ENCODE assay signal across 9 cellular contexts in genomic region chr1:10867138-10867721, GRCh38.
DNase-seq lines count a peak whose midpoint lies in the region; ATAC-seq and TF ChIP-seq lines count a peak whose summit lies in the region.
"Had no signal": no experiment of that assay in that cellular context is flagged by ENCODE, and none has a peak within 500 bp of the region (broad histone marks: within the 10 kb centered on the region; RNA-seq: fewer than 3 reads in every experiment).

No MANE protein-coding gene starts in this region.

- peak overlapping the region; percentile 40 for H3K9ac ChIP-seq in HCT116 (ENCODE audit: low read length)
- no peak overlapping the region for H3K9ac ChIP-seq in trophoblast cell (ENCODE audit: low read length)

- no peak overlapping the region for H4K8ac ChIP-seq in trophoblast cell (ENCODE audit: low read depth, low read length)

- H3K9me2 ChIP-seq in HCT116 (ENCODE audit: insufficient read depth) = no peaks in the 10 kb centered on the region

- no peak overlapping the region for H2AK5ac ChIP-seq in trophoblast cell (ENCODE audit: low read length)

- TF ChIP-seq POLR2A in HCT116 (IDR thresholded peaks at IDR 0.05; ENCODE audit: borderline replicate concordance, extremely low read depth, insufficient read depth, insufficient read length) (no peak), upper lobe of left lung (IDR thresholded peaks at IDR 0.05) (no peak)

- H2BK120ac ChIP-seq in trophoblast cell (ENCODE audit: insufficient read depth, low read length, poor library complexity) = no peak overlapping the region

- no peaks in the 10 kb centered on the region for H3K36me3 Mint-ChIP-seq in CD4-positive, alpha-beta T cell (ENCODE audit: low read depth)

- CTCF ChIA-PET in CD4-positive, alpha-beta T cell (lab: Charles Lee) = interaction anchor here (1.2 to 1.6 kb wide), 2 partner anchors 12 to 361 kb away, joined by 3 read pairs; no protein-coding TSS in a partner anchor
- CTCF ChIA-PET in HCT116 (lab: Charles Lee) = interaction anchor here (0.6 to 1.2 kb wide), 7 partner anchors 11 to 437 kb away, joined by 3 to 8 read pairs (median 4); partner anchors contain the start of gene CENPS

- H3K79me1 ChIP-seq in trophoblast cell (ENCODE audit: low read length) = no peaks in the 10 kb centered on the region

- H3K27ac ChIP-seq in CD4-positive, alpha-beta T cell (ENCODE audit: low read depth, low read length) = no peak overlapping the region
- H3K27ac ChIP-seq in HCT116 (ENCODE audit: low read depth, low read length) (no peak overlapping the region), trophoblast cell (ENCODE audit: low read depth, low read length) (no peak overlapping the region), upper lobe of left lung (no peak overlapping the region)

- RAD21 ChIA-PET in HCT116 (lab: Charles Lee; ENCODE audit: low non-redundant PET in 1 of 2, low total read pairs in 2 of 2, uncharacterized antibody in 2 of 2, unreplicated experiment in 2 of 2) = interaction anchor here (0.5 to 1.6 kb wide), 5 partner anchors 73 to 437 kb away, joined by 3 read pairs; partner anchors contain the start of gene CENPS (in 1 of the 2)

- intact Hi-C loops in CD4-positive, alpha-beta T cell (cut with DNase I, micrococcal nuclease) = loop anchor here (1.0 to 5.0 kb wide), 7 partner anchors 75 to 436 kb away; partner anchors contain the start of gene CENPS (in 1 of the 2)
- intact Hi-C loops in HCT116 (cut with micrococcal nuclease) = loop anchor here (1.0 to 5.0 kb wide), 5 partner anchors 175 to 360 kb away; no protein-coding TSS in a partner anchor

- ATAC-seq in CD4-positive, alpha-beta T cell (ENCODE audit: poor library complexity) = peak; percentile 85
- ATAC-seq in HCT116 (peak; percentile 94), upper lobe of left lung (ENCODE audit: low FRiP score in 2 of 2) (peak; percentile 37 to 92), GM21576 (IDR thresholded peaks at IDR 0.05; ENCODE audit: unreplicated experiment) (no peak)

- H2BK12ac ChIP-seq in trophoblast cell (ENCODE audit: low read length) = no peak overlapping the region

- no peak overlapping the region for H3K14ac ChIP-seq in trophoblast cell (ENCODE audit: low read length)

- peak overlapping the region; percentile 77 for H3K4me2 ChIP-seq in HCT116 (ENCODE audit: low read length)
- peak overlapping the region; percentile 83 for H3K4me2 ChIP-seq in trophoblast cell (ENCODE audit: low read length)

- peak; percentile 59 for TF ChIP-seq RAD21 in HCT116 (IDR thresholded peaks at IDR 0.05; ENCODE audit: low read depth)

- DNase-seq in CD4-positive, alpha-beta T cell = peak; percentile 39 to 74 (median 54)
- DNase-seq in HCT116 (ENCODE audit: low read depth, low spot score) (no peak), RKO (ENCODE audit: low spot score) (peak; percentile 37), globus pallidus (ENCODE audit: low spot score) (peak; percentile 19), trophoblast cell (peak; percentile 30 to 83), upper lobe of left lung (peak; percentile 53 to 96)
- DNase-seq in activated effector memory CD4-positive, alpha-beta T cell treated with Interleukin-2 at 50 U/mL for 16 hours = peak; percentile 39

- H3K27me3 ChIP-seq in CD4-positive, alpha-beta T cell (ENCODE audit: control insufficient read depth, insufficient read depth, low read length) = peaks cover 41% of the 10 kb centered on the region
- H3K27me3 ChIP-seq in HCT116 (ENCODE audit: insufficient read depth, low read length) = peaks cover 9% of the 10 kb centered on the region; the same call in 1 of the 2 replicates
- H3K27me3 ChIP-seq in trophoblast cell (ENCODE audit: insufficient read depth, low read length) = peaks cover 4% of the 10 kb centered on the region
- peaks cover 0 to 9% (median 0%) of the 10 kb centered on the region in 4 donors for H3K27me3 ChIP-seq in upper lobe of left lung

- no peak overlapping the region for H3K4ac ChIP-seq in trophoblast cell (ENCODE audit: low read depth, low read length)

- peak; percentile 48 for TF ChIP-seq CTCF in CD4-positive, alpha-beta T cell (IDR thresholded peaks at IDR 0.05)
- TF ChIP-seq CTCF in HCT116 (IDR thresholded peaks at IDR 0.05 in 2 of 3, conservative IDR thresholded peaks at IDR 0.05 in 1 of 3; ENCODE audit: borderline replicate concordance in 1 of 3, insufficient read depth in 1 of 3, low read depth in 2 of 3, low read length in 2 of 3) (peak in 1 of 3 experiments; percentile 31; a peak in 2 of 6 replicates), upper lobe of left lung (IDR thresholded peaks at IDR 0.05) (peak; percentile 90 to 97 (median 94))

- H3K36me3 ChIP-seq in HCT116 (ENCODE audit: control insufficient read depth in 1 of 2, insufficient read depth in 2 of 2, low read length in 2 of 2) = no peaks in the 10 kb centered on the region
- H3K36me3 ChIP-seq in trophoblast cell (ENCODE audit: control insufficient read depth in 1 of 2, insufficient read depth in 2 of 2, low read length in 2 of 2) = no peaks in the 10 kb centered on the region
- no peaks in the 10 kb centered on the region for H3K36me3 ChIP-seq in upper lobe of left lung

- BruUV-seq in HCT116 (replicated peaks; lab: Mats Ljungman, UMichigan) = no TSS peak

- H3K27me3 Mint-ChIP-seq in CD4-positive, alpha-beta T cell = peaks cover 71% of the 10 kb centered on the region

- H3K23ac ChIP-seq in trophoblast cell (ENCODE audit: low read length) = no peak overlapping the region

- no peaks in the 10 kb centered on the region for H3K9me3 Mint-ChIP-seq in CD4-positive, alpha-beta T cell
- H3K9me3 Mint-ChIP-seq: T-helper 1 cell treated with Interleukin-12 subunit alpha and Interleukin-12 subunit beta and Interleukin-4 antibody, amounts not matched to agents 30 μg/mL and 1 μg/mL, for 36 hours had no signal

- H3K4me1 Mint-ChIP-seq in CD4-positive, alpha-beta T cell (ENCODE audit: low read depth) = peaks cover 25% of the 10 kb centered on the region

- WGBS in trophoblast cell (ENCODE audit: extremely low coverage, insufficient coverage, insufficient read length) = no CpG with 5 or more reads among the region's 54 CpGs
- 3 to 24% methylated on average over 3 to 23 of the region's 54 CpGs for WGBS in upper lobe of left lung, 2 donors

- no peaks in the 10 kb centered on the region for H4K20me1 ChIP-seq in HCT116 (ENCODE audit: insufficient read depth)

- H3K18ac ChIP-seq in trophoblast cell (ENCODE audit: low read length) = no peak overlapping the region

- no peak overlapping the region for H4K12ac ChIP-seq in trophoblast cell (ENCODE audit: low read depth, low read length)

- H3K4me3 Mint-ChIP-seq in CD4-positive, alpha-beta T cell = peak overlapping the region; percentile 6

- H2AFZ ChIP-seq in HCT116 (ENCODE audit: low read depth, low read length, poor library complexity, severe bottlenecking) (peak overlapping the region; percentile 57), trophoblast cell (ENCODE audit: insufficient read depth, low read length, poor library complexity) (no peak overlapping the region)

- no peaks in the 10 kb centered on the region for H3K9me3 ChIP-seq in CD4-positive, alpha-beta T cell (ENCODE audit: control insufficient read depth, low read length)
- no peaks in the 10 kb centered on the region for H3K9me3 ChIP-seq in HCT116 (ENCODE audit: control insufficient read depth in 1 of 2, insufficient read depth in 1 of 2, low read depth in 1 of 2, low read length in 2 of 2)
- H3K9me3 ChIP-seq in trophoblast cell (ENCODE audit: insufficient read depth, low read depth, low read length) = no peaks in the 10 kb centered on the region
- H3K9me3 ChIP-seq in upper lobe of left lung = no peaks in the 10 kb centered on the region

- POLR2A ChIA-PET in CD4-positive, alpha-beta T cell (lab: Charles Lee) = interaction anchor here (0.5 to 2.5 kb wide), 2 partner anchors 372 to 1735 kb away, joined by 3 to 8 read pairs; no protein-coding TSS in a partner anchor
- POLR2A ChIA-PET in HCT116 (lab: Charles Lee) = no interaction called here

- no peak overlapping the region for H3K27ac Mint-ChIP-seq in CD4-positive, alpha-beta T cell
- H3K27ac Mint-ChIP-seq: T-helper 1 cell treated with Interleukin-12 subunit alpha and Interleukin-12 subunit beta and Interleukin-4 antibody, amounts not matched to agents 30 μg/mL and 1 μg/mL, for 36 hours had no signal

- H2BK5ac ChIP-seq in trophoblast cell (ENCODE audit: low read depth, low read length, poor library complexity) = no peak overlapping the region

- H3K79me2 ChIP-seq in HCT116 (ENCODE audit: insufficient read depth, low read length) (no peaks in the 10 kb centered on the region), trophoblast cell (ENCODE audit: control insufficient read depth, insufficient read depth, low read length, poor library complexity) (no peaks in the 10 kb centered on the region)

- no peak for TF ChIP-seq EP300 in upper lobe of left lung (IDR thresholded peaks at IDR 0.05)

- H3K4me1 ChIP-seq in HCT116 (ENCODE audit: control insufficient read depth in 1 of 2, insufficient read depth in 2 of 2, low read length in 2 of 2) = peaks cover 8 to 11% of the 10 kb centered on the region in 2 experiments; a peak in 3 of 4 replicates
- peaks cover 2 to 5% of the 10 kb centered on the region in 2 experiments for H3K4me1 ChIP-seq in trophoblast cell (ENCODE audit: control insufficient read depth in 1 of 2, insufficient read depth in 2 of 2, low read length in 2 of 2)
- peaks cover 13 to 16% (median 14%) of the 10 kb centered on the region in 4 donors for H3K4me1 ChIP-seq in upper lobe of left lung

- no peak overlapping the region for H4K91ac ChIP-seq in trophoblast cell (ENCODE audit: low read depth, low read length)

- H3K4me3 ChIP-seq in HCT116 (replicated peaks in 1 of 2; ENCODE audit: low read depth in 1 of 2, low read length in 2 of 2) (peak overlapping the region; percentile 26 to 43), trophoblast cell (ENCODE audit: low read depth, low read length) (peak overlapping the region; percentile 42), upper lobe of left lung (peak overlapping the region; percentile 14 to 58 (median 50))

TF ChIP-seq in HCT116, 20 proteins besides CTCF, POLR2A, EP300 and RAD21 (continues in another document):
- TF ChIP-seq YY1 (IDR thresholded peaks at IDR 0.05; ENCODE audit: extremely low read depth, insufficient replicate concordance, low read depth, low read length) (no peak), TCF7L2 (IDR thresholded peaks at IDR 0.05; ENCODE audit: borderline replicate concordance, extremely low read depth, insufficient read depth, insufficient read length) (no peak), SRF (IDR thresholded peaks at IDR 0.05; ENCODE audit: low read depth) (no peak), SIN3A (IDR thresholded peaks at IDR 0.05; ENCODE audit: low read depth) (no peak), SP1 (IDR thresholded peaks at IDR 0.05; ENCODE audit: low read depth) (no peak), EZH2phosphoT487 (IDR thresholded peaks at IDR 0.05; ENCODE audit: borderline replicate concordance) (no peak)
